ENCODE assay signal across 8 cellular contexts in the genomic region with DNA sequence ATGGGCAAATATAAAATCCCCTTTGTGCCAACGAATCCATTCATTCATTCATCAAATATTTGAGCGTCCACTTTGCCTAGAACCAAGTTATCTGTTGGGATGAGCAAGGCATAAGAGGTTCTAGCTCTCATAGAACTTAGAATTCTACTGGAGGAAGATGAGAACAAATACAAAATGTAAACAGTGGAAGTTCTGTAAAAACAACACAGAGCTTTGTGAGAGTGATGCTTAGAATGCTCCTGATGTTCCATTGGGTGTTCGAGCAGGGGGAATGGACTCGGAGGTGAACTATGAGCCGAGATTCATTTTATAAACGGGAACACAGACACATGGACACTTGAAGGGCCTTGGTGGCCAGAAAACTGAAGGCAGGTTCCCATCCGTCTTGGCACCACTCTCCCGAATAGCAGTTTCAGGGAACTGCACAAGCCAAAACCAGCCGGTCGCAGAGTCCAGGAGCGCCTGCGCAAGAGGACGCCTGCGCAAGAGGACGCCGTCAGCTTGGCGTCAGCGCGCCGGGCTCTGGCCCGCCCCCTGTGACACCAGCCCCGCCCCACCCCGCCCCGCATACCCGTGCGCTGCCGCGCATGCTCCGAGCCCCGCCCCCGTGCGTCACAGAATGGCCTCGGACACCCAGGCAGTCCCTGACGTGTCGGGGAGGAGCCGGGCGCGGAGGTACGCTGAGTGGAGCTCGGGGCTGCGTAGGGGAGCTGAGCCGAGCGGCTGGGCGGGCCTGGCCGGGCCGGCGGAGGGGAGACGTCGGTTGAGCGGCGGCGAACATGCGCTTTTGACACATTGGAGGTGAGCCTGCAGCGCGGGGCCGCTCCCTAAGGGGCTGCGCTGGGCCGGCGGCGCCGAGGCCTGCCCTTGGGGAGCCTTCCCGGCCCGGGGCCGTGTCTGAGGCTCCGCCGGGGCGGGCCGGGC.
DNase-seq lines count a peak whose midpoint lies in the region; ATAC-seq and FAIRE-seq lines count a peak whose summit lies in the region.

NDEL1 (plus strand) TSS at position 640 of the 924 bp plus-strand sequence. CDS start 8,388 bp downstream, outside the sequence.

- FAIRE-seq in HTR-8/SVneo (lab: Jason Lieb, UNC): peak; percentile 96

- no peaks in the 10 kb centered on the region for H3K27me3 ChIP-seq in effector memory CD4-positive, alpha-beta T cell (replicated peaks; ENCODE audit: control insufficient read depth, insufficient read depth, low read length, poor library complexity, severe bottlenecking)

- peak; percentile 94 for ATAC-seq in GM21381 (IDR thresholded peaks at IDR 0.05; ENCODE audit: unreplicated experiment)

- H3K27ac ChIP-seq in effector memory CD4-positive, alpha-beta T cell (ENCODE audit: insufficient read depth, low read length, poor library complexity, severe bottlenecking): peak within 1 kb of the TSS; percentile 99

- H3K36me3 ChIP-seq in effector memory CD4-positive, alpha-beta T cell (ENCODE audit: control insufficient read depth, insufficient read depth, low read length): peaks cover 8% of the 10 kb centered on the region

- peak within 1 kb of the TSS; percentile 75 for H3K4me3 ChIP-seq in effector memory CD4-positive, alpha-beta T cell (ENCODE audit: insufficient read depth, low read depth, low read length, poor library complexity, severe bottlenecking)

- DNase-seq in COR-L47 (lab: John Stamatoyannopoulos, UW) (peak; percentile 83), HTR-8/SVneo (ENCODE audit: insufficient read length, low spot score) (peak; percentile 100), NOMO-1 treated with DMSO at 0.1 percent for 48 hours (lab: John Stamatoyannopoulos, UW; ENCODE audit: unreplicated experiment) (peak; percentile 96), medulla oblongata (ENCODE audit: extremely low spot score) (peak; percentile 98)
- DNase-seq in activated CD8-positive, alpha-beta memory T cell treated with anti-CD3 and anti-CD28 coated beads for 4 hours (ENCODE audit: low read depth in 2 of 2): peak; percentile 98
- peak; percentile 97 to 99 (median 99) for DNase-seq in effector memory CD4-positive, alpha-beta T cell
- peak; percentile 98 to 99 (median 98) for DNase-seq in stimulated activated CD4-positive, alpha-beta T cell treated with anti-CD3 and anti-CD28 coated beads, TNF-alpha, amount 100 ng/mL, for 48 hours (ENCODE audit: low read depth in 3 of 3)

- H3K9me3 ChIP-seq in effector memory CD4-positive, alpha-beta T cell (ENCODE audit: control insufficient read depth, low read length): no peaks in the 10 kb centered on the region

- peaks cover 13% of the 10 kb centered on the region for H3K4me1 ChIP-seq in effector memory CD4-positive, alpha-beta T cell (ENCODE audit: control insufficient read depth, insufficient read depth, low read length, poor library complexity, severe bottlenecking)

Comparison
In these comparisons a context has a peak if more than half of its experiments do, and no peak if none do; other contexts are left out.
1. Peak in every context shown above with its lines: DNase-seq, ATAC-seq, H3K4me3 ChIP-seq and H3K27ac ChIP-seq.